In genomic region chr6:46651766-46652165, GRCh38 we compare ENCODE assay signal across 9 cellular contexts. TPM values are rescaled to one million over a fixed set of nuclear protein-coding genes. Genes with fewer than 3 reads are reported as not detected.
A peak's percentile ranks its signal among the peaks of the same experiment; 100 is the strongest.
DNase-seq lines count a peak whose midpoint lies in the region; ATAC-seq and TF ChIP-seq lines count a peak whose summit lies in the region.
"Had no signal": no experiment of that assay in that cellular context is flagged by ENCODE, and none has a peak within 500 bp of the region (broad histone marks: within the 10 kb centered on the region; RNA-seq: fewer than 3 reads in every experiment).

No MANE protein-coding gene starts in this region.

- no peaks in the 10 kb centered on the region for H3K9me3 ChIP-seq in stomach smooth muscle (ENCODE audit: control insufficient read depth in 2 of 2, low read length in 2 of 2)
- no peaks in the 10 kb centered on the region for H3K9me3 ChIP-seq in adrenal gland (replicated peaks in 1 of 3)

- H3K4me3 ChIP-seq in stomach smooth muscle (ENCODE audit: low read length in 2 of 2), result peak overlapping the region; percentile 94 to 99
- peak overlapping the region in 1 of 4 donors; percentile 62 for H3K4me3 ChIP-seq in adrenal gland

- H3K27me3 Mint-ChIP-seq in T-helper 2 cell treated with Interferon-gamma antibody and Interleukin-4, amounts not matched to agents 5 μg/mL and 100 μg/mL, for 36 hours (ENCODE audit: low read depth), result peaks cover 55% of the 10 kb centered on the region
- peaks cover 73% of the 10 kb centered on the region for H3K27me3 Mint-ChIP-seq in activated naive CD8-positive, alpha-beta T cell treated with anti-CD3 and anti-CD28 coated beads for 36 hours
- H3K27me3 Mint-ChIP-seq in immature natural killer cell (ENCODE audit: low read depth in 3 of 3), result peaks cover 11 to 23% (median 17%) of the 10 kb centered on the region in 3 donors

- peaks cover 17% of the 10 kb centered on the region for H3K4me1 Mint-ChIP-seq in T-helper 2 cell treated with Interferon-gamma antibody and Interleukin-4, amounts not matched to agents 5 μg/mL and 100 μg/mL, for 36 hours (ENCODE audit: low read depth)
- H3K4me1 Mint-ChIP-seq in activated naive CD8-positive, alpha-beta T cell treated with anti-CD3 and anti-CD28 coated beads for 36 hours, result peaks cover 9% of the 10 kb centered on the region
- H3K4me1 Mint-ChIP-seq in immature natural killer cell, result peaks cover 12 to 21% of the 10 kb centered on the region in 2 donors

- TF ChIP-seq POLR2A in GM18505 (IDR thresholded peaks at IDR 0.05; ENCODE audit: borderline replicate concordance, extremely low read depth, insufficient read depth, insufficient read length), result no peak
- TF ChIP-seq POLR2A in adrenal gland (IDR thresholded peaks at IDR 0.05), result no peak

- H3K36me3 ChIP-seq in stomach smooth muscle (ENCODE audit: control insufficient read depth in 2 of 2, insufficient read depth in 2 of 2, low read length in 2 of 2) (no peaks in the 10 kb centered on the region), adrenal gland (replicated peaks in 1 of 2) (no peaks in the 10 kb centered on the region)

- no peaks in the 10 kb centered on the region for H3K9me3 Mint-ChIP-seq in T-helper 2 cell treated with Interferon-gamma antibody and Interleukin-4, amounts not matched to agents 5 μg/mL and 100 μg/mL, for 36 hours
- H3K9me3 Mint-ChIP-seq in activated naive CD8-positive, alpha-beta T cell treated with anti-CD3 and anti-CD28 coated beads for 36 hours, result no peaks in the 10 kb centered on the region
- H3K9me3 Mint-ChIP-seq in immature natural killer cell, result no peaks in the 10 kb centered on the region

- H3K36me3 Mint-ChIP-seq in T-helper 2 cell treated with Interferon-gamma antibody and Interleukin-4, amounts not matched to agents 5 μg/mL and 100 μg/mL, for 36 hours (ENCODE audit: low read depth), result no peaks in the 10 kb centered on the region
- no peaks in the 10 kb centered on the region for H3K36me3 Mint-ChIP-seq in activated naive CD8-positive, alpha-beta T cell treated with anti-CD3 and anti-CD28 coated beads for 36 hours
- H3K36me3 Mint-ChIP-seq in immature natural killer cell, result no peaks in the 10 kb centered on the region

- DNase-seq in T-helper 2 cell treated with Interferon-gamma antibody and Interleukin-4, amounts not matched to agents 5 μg/mL and 100 μg/mL, for 36 hours (ENCODE audit: low spot score), result no peak
- DNase-seq in T-helper 2 cell (no peak), immature natural killer cell (no peak), adrenal gland (no peak), GDM1 (lab: John Stamatoyannopoulos, UW) (no peak)
- DNase-seq in activated naive CD8-positive, alpha-beta T cell treated with anti-CD3 and anti-CD28 coated beads for 36 hours, result no peak
- DNase-seq: NCI-H2171 had no signal

- peak overlapping the region; percentile 76 to 85 for H3K9ac ChIP-seq in stomach smooth muscle (ENCODE audit: low read length in 2 of 2)

- 16 to 23% (median 22%) methylated on average over 6 of the region's 6 CpGs for WGBS in adrenal gland, 4 donors

- peak overlapping the region; percentile 87 for H3K4me3 Mint-ChIP-seq in T-helper 2 cell treated with Interferon-gamma antibody and Interleukin-4, amounts not matched to agents 5 μg/mL and 100 μg/mL, for 36 hours
- peak overlapping the region; percentile 84 for H3K4me3 Mint-ChIP-seq in activated naive CD8-positive, alpha-beta T cell treated with anti-CD3 and anti-CD28 coated beads for 36 hours
- H3K4me3 Mint-ChIP-seq in immature natural killer cell, result peak overlapping the region; percentile 76 to 92 (median 87)

- H3K27me3 ChIP-seq in stomach smooth muscle (ENCODE audit: control insufficient read depth in 1 of 2, insufficient read depth in 2 of 2, low read length in 2 of 2) (no peaks in the 10 kb centered on the region), adrenal gland (no peaks in the 10 kb centered on the region)

- no peak for ATAC-seq in GM18505 (IDR thresholded peaks at IDR 0.05; ENCODE audit: unreplicated experiment)

- intact Hi-C loops in adrenal gland (cut with DNase I), result no loop called here

- no peak for TF ChIP-seq CTCF in adrenal gland (IDR thresholded peaks at IDR 0.05)

- H3K4me1 ChIP-seq in stomach smooth muscle (ENCODE audit: control insufficient read depth, insufficient read depth, low read length) (no peaks in the 10 kb centered on the region), adrenal gland (replicated peaks in 1 of 2) (peaks cover 4 to 21% of the 10 kb centered on the region in 2 donors)

- no peak overlapping the region for H3K27ac Mint-ChIP-seq in T-helper 2 cell treated with Interferon-gamma antibody and Interleukin-4, amounts not matched to agents 5 μg/mL and 100 μg/mL, for 36 hours
- no peak overlapping the region for H3K27ac Mint-ChIP-seq in activated naive CD8-positive, alpha-beta T cell treated with anti-CD3 and anti-CD28 coated beads for 36 hours
- H3K27ac Mint-ChIP-seq in immature natural killer cell, result no peak overlapping the region

- no peak overlapping the region for H3K27ac ChIP-seq in stomach smooth muscle (ENCODE audit: low read length)
- H3K27ac ChIP-seq in adrenal gland, result no peak overlapping the region

RNA-seq across cellular contexts. Expression of gene CYP39A1, which starts 0.9 kb away (rescaled TPM):
- not detected for total RNA-seq in activated naive CD8-positive, alpha-beta T cell treated with anti-CD3 and anti-CD28 coated beads for 36 hours
- polyA plus RNA-seq in immature natural killer cell, result not detected
- total RNA-seq in adrenal gland, result 1 to 10 TPM in 7 of 8 donors, under 1 TPM in 1; 0.63 to 6.8 (median 4.6) TPM
- 1 to 10 TPM; 2.7 to 3.2 (median 2.9) TPM for polyA plus RNA-seq in adrenal gland

RNA-seq across cellular contexts. Expression of gene SLC25A27, which starts 1.0 kb away (rescaled TPM):
- total RNA-seq in activated naive CD8-positive, alpha-beta T cell treated with anti-CD3 and anti-CD28 coated beads for 36 hours, result 1 to 10 TPM; 1.5 to 2.1 TPM
- polyA plus RNA-seq in immature natural killer cell (not detected), adrenal gland (10 to 100 TPM; 11.4 to 99.7 (median 57.2) TPM)
- 10 to 100 TPM in 4 of 8 donors, 1 to 10 TPM in 4; 3.1 to 33.3 (median 11.2) TPM for total RNA-seq in adrenal gland

RNA-seq across cellular contexts. Expression of gene TDRD6, which starts 35.9 kb away (rescaled TPM):
- total RNA-seq in activated naive CD8-positive, alpha-beta T cell treated with anti-CD3 and anti-CD28 coated beads for 36 hours, result not detected
- polyA plus RNA-seq in immature natural killer cell (not detected), adrenal gland (1 to 10 TPM in 2 of 3 donors, under 1 TPM in 1; 0.66 to 1.3 (median 1.3) TPM)
- under 1 TPM; 0.18 to 0.84 (median 0.43) TPM for total RNA-seq in adrenal gland
